ENCODE assay signal across 36 cellular contexts in genomic region chr9:101337237-101337636, GRCh38. TPM values are rescaled to one million over a fixed set of nuclear protein-coding genes. Genes with fewer than 3 reads are reported as not detected.
"Had no signal": no experiment of that assay in that cellular context is flagged by ENCODE, and none has a peak within 500 bp of the region (broad histone marks: within the 10 kb centered on the region; RNA-seq: fewer than 3 reads in every experiment).

No MANE protein-coding gene starts in this region.

- DNase-seq: Karpas-422, Kasumi-1, MG63, MM.1S, MV-4-11, NCI-H1048, NCI-H1092, NCI-H1092 treated with DMSO at 0.1 percent for 48 hours, NCI-H1105, NCI-H1105 treated with DMSO at 0.1 percent for 48 hours, NCI-H1417, NCI-H1417 treated with DMSO at 0.1 percent for 48 hours, NCI-H1436, NCI-H1436 treated with DMSO at 0.1 percent for 48 hours, NCI-H146, NCI-H1694, NCI-H1694 treated with DMSO at 0.1 percent for 48 hours, NCI-H187, NCI-H187 treated with DMSO at 0.1 percent for 48 hours, NCI-H1930, NCI-H2029, NCI-H2029 treated with DMSO at 0.1 percent for 48 hours, NCI-H2081, NCI-H2081 treated with DMSO at 0.1 percent for 48 hours, NCI-H2107, NCI-H2171, NCI-H2171 treated with DMSO at 0.1 percent for 48 hours, NCI-H2227 treated with DMSO at 0.1 percent for 48 hours, NCI-H226, NCI-H345, NCI-H446, NCI-H446 treated with DMSO at 0.1 percent for 48 hours, NCI-H510A, NCI-H510A treated with DMSO at 0.1 percent for 48 hours, NCI-H524 had no signal

- H3K36me3 ChIP-seq: MG63 had no signal

- H3K4me3 ChIP-seq: MG63 had no signal

- H3K27me3 ChIP-seq: MG63 had no signal

- H3K9me3 ChIP-seq: MG63 had no signal

RNA-seq across cellular contexts. Expression of gene BAAT, which starts 47.6 kb away (rescaled TPM):
- total RNA-seq: M059J had no signal
